Comparison of ENCODE assay signal across 23 cellular contexts in the genomic region with DNA sequence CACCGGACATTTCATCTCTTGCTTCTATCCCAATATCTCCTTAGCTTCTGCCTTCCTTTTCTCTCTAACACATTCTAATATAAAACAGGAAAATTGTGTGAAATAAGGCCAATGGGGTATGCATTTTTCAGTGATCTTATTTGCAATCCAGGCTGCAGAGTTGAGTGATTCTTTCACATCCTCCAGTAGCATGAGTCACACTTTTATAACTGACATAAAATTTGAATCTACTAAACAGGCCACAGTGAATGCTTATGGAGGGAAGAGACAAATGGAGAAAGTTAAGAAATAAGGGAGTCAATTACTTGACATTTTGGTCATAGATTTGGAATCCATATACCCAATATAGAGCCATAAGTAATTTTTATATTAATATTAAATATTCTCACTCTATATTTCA.
"Had no signal": no experiment of that assay in that cellular context is flagged by ENCODE, and none has a peak within 500 bp of the region (broad histone marks: within the 10 kb centered on the region; RNA-seq: fewer than 3 reads in every experiment).

No MANE protein-coding gene starts in this region.

- H3K4me1 Mint-ChIP-seq: activated naive CD8-positive, alpha-beta T cell treated with anti-CD3 and anti-CD28 coated beads, Interleukin-2, amount 10 ng/mL, durations not matched to agents 7 days and 5 days; central memory CD8-positive, alpha-beta T cell had no signal

- H3K27ac ChIP-seq: breast epithelium, RWPE1, SJCRH30 had no signal

- H3K36me3 Mint-ChIP-seq: activated naive CD8-positive, alpha-beta T cell treated with anti-CD3 and anti-CD28 coated beads, Interleukin-2, amount 10 ng/mL, durations not matched to agents 7 days and 5 days had no signal

- ATAC-seq: activated CD4-positive, CD25-positive, alpha-beta regulatory T cell treated with anti-CD3 and anti-CD28 coated beads, Interleukin-2, amount 50 U/mL, for 24 hours; activated CD8-positive, alpha-beta T cell treated with anti-CD3 and anti-CD28 coated beads for 36 hours; Panc1 had no signal

- H3K27me3 ChIP-seq: breast epithelium, SJCRH30 had no signal

- H3K4me1 ChIP-seq: breast epithelium, SJCRH30 had no signal

- H3K27me3 Mint-ChIP-seq: activated CD8-positive, alpha-beta T cell treated with anti-CD3 and anti-CD28 coated beads for 36 hours; activated naive CD8-positive, alpha-beta T cell treated with anti-CD3 and anti-CD28 coated beads, Interleukin-2, amount 10 ng/mL, durations not matched to agents 7 days and 5 days; central memory CD8-positive, alpha-beta T cell had no signal

- H3K4me3 ChIP-seq: breast epithelium, SJCRH30 had no signal

- H3K36me3 ChIP-seq: breast epithelium, SJCRH30 had no signal

- H3K27ac Mint-ChIP-seq: activated CD8-positive, alpha-beta T cell treated with anti-CD3 and anti-CD28 coated beads for 36 hours; activated naive CD8-positive, alpha-beta T cell treated with anti-CD3 and anti-CD28 coated beads, Interleukin-2, amount 10 ng/mL, durations not matched to agents 7 days and 5 days had no signal

- H3K9me3 ChIP-seq: breast epithelium, SJCRH30 had no signal

- H3K4me3 Mint-ChIP-seq: activated CD8-positive, alpha-beta T cell treated with anti-CD3 and anti-CD28 coated beads for 36 hours; activated naive CD8-positive, alpha-beta T cell treated with anti-CD3 and anti-CD28 coated beads, Interleukin-2, amount 10 ng/mL, durations not matched to agents 7 days and 5 days; central memory CD8-positive, alpha-beta T cell had no signal

- DNase-seq: activated CD4-positive, alpha-beta T cell treated with anti-CD3 and anti-CD28 coated beads for 4 hours; activated CD8-positive, alpha-beta memory T cell treated with anti-CD3 and anti-CD28 coated beads, Interleukin-2, amount 50 U/mL, for 4 hours; activated CD8-positive, alpha-beta T cell treated with anti-CD3 and anti-CD28 coated beads for 36 hours; activated naive CD4-positive, alpha-beta T cell treated with anti-CD3 and anti-CD28 coated beads, Interleukin-2, amount 50 U/mL, for 16 hours; activated naive CD8-positive, alpha-beta T cell treated with anti-CD3 and anti-CD28 coated beads, Interleukin-2, amount 10 ng/mL, durations not matched to agents 7 days and 5 days; aorta; KG1; NCI-H1092 treated with DMSO at 0.1 percent for 48 hours; NCI-H1417 treated with DMSO at 0.1 percent for 48 hours; NCI-H1694; NCI-H2029; NCI-H2107; NCI-H2171 treated with DMSO at 0.1 percent for 48 hours; NCI-H226; NCI-H526; NCI-H774; Right ventricle myocardium superior; SJCRH30 had no signal
